ENCODE assay signal across 1 cellular context in the genomic region with DNA sequence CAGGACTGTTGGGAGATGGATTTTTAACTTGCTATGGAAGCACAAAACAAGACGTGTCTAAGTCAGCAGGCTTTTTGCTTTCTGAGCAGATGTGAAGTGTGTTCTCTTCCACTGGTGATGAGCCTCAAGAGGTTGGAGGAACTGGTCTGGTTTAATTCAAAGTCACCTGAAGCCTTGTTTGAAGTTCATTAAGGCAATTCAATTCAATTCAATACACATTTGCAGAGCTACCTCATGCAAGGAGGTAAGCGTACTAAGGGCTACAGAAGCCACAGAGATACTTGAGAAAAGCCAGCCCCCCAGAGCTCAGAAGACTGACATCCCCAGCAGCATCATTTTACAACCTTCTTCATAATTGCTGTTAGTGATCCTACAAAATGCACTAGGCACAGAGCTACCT.
TF ChIP-seq lines count a peak whose summit lies in the region.

No MANE protein-coding gene starts in this region.

TF ChIP-seq in H1, 55 proteins besides CTCF, POLR2A, EP300 and RAD21 (continued from another document):
- TF ChIP-seq SRF (IDR thresholded peaks at IDR 0.05; ENCODE audit: low read depth, low read length), result no peak
